In the genomic region with DNA sequence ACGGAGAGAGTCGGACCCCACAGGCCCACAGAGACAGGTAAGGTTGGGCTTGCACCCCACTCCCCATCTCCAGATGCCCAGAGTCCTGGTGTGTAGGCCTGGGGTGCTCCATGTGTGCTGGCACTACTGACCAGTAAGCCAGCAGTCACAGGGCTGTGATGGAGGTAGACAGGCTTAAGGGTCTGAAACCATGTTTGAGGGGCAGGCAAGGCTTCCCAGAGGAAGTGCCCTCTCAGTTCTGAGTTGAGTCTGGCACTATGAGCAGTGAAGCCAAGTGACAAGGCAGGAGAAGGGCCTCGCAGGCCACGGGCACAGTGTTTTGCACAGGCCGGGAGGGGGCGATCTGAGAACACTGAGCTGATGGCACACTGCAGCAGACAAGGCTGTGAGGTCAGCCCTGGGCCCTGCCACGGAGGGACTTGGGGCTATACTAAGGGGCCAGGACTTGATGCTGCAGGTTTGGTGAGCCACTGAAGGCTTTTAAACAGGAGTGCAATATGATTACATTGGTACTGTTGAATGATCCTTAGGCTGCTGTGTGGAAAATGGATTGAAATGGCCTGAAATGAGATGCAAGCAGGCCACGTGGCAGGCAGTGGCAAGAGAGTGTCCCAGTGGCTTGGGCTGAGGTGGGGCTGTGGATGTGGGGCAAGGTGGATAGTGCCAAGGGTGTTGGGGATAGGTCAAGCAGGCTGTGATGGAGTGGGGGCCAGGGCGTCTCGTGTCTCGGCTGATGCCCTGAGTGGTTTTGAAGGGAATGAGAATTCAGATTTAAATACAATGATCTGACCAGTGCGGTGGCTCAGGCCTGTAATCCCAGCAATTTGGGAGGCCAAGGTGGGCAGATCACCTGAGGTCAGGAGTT, we compare ENCODE assay signal across 8 cellular contexts. TPM values are rescaled to one million over a fixed set of nuclear protein-coding genes. Genes with fewer than 3 reads are reported as not detected.
DNase-seq lines count a peak whose midpoint lies in the region; ATAC-seq and TF ChIP-seq lines count a peak whose summit lies in the region.

No MANE protein-coding gene starts in this region.

- WGBS in psoas muscle, 3 donors = 58 to 62% (median 60%) methylated on average over 12 of the region's 12 CpGs

- ATAC-seq in GM19035 (IDR thresholded peaks at IDR 0.05; ENCODE audit: unreplicated experiment) = peak; percentile 84
- ATAC-seq in Right ventricle myocardium superior (ENCODE audit: poor library complexity) = peak; percentile 84
- peak; percentile 68 to 76 (median 73) for ATAC-seq in psoas muscle

- no peak overlapping the region for H3K27ac ChIP-seq in psoas muscle

- intact Hi-C loops in Right ventricle myocardium superior (cut with DNase I) = loop anchor here (5.0 to 10.0 kb wide), 2 partner anchors 94 to 251 kb away; a partner anchor contains a TSS
- intact Hi-C loops in psoas muscle (cut with DNase I) = no loop called here

- H3K27me3 ChIP-seq in psoas muscle (ENCODE audit: insufficient read depth in 3 of 3, low read length in 2 of 3) = no peaks in the 10 kb centered on the region

- peak; percentile 82 for TF ChIP-seq CTCF in AG09309 (IDR thresholded peaks at IDR 0.05; ENCODE audit: control insufficient read depth, insufficient read depth, low read depth, low read length, missing control alignments)
- TF ChIP-seq CTCF in psoas muscle (IDR thresholded peaks at IDR 0.05) = peak; percentile 49

- H3K4me3 ChIP-seq in AG09309 (ENCODE audit: control insufficient read depth, low read depth, low read length) (no peak overlapping the region), psoas muscle (no peak overlapping the region)

- no peaks in the 10 kb centered on the region for H3K4me1 ChIP-seq in psoas muscle

- DNase-seq in AG09309 (ENCODE audit: low read depth) (peak; percentile 7), HUDEP-2 (lab: John Stamatoyannopoulos, UW; ENCODE audit: unreplicated experiment in 76 of 76) (peak in 72 of 76 experiments; percentile 17 to 88 (median 70)), SKM-1 treated with dmso at 0.1 percent for 144 hours (lab: John Stamatoyannopoulos, UW; ENCODE audit: unreplicated experiment) (peak; percentile 79), Right ventricle myocardium superior (peak; percentile 85), psoas muscle (peak; percentile 68 to 75), NCI-H1105 treated with DMSO at 0.1 percent for 48 hours (lab: John Stamatoyannopoulos, UW) (no peak)
- peak; percentile 79 for DNase-seq in activated naive CD4-positive, alpha-beta T cell treated with anti-CD3 and anti-CD28 coated beads, Interleukin-2, amount 50 U/mL, for 16 hours

- H3K36me3 ChIP-seq in psoas muscle (ENCODE audit: insufficient read depth in 1 of 2, low read depth in 1 of 2) = no peaks in the 10 kb centered on the region

- H3K9me3 ChIP-seq in psoas muscle = no peaks in the 10 kb centered on the region

RNA-seq across cellular contexts. Expression of a gene that starts 20.3 kb away (rescaled TPM):
- total RNA-seq in Right ventricle myocardium superior (0.13 TPM), psoas muscle (not detected)
- under 1 TPM in 2 of 3 donors, not detected in 1; 0.01 to 0.03 TPM for polyA plus RNA-seq in psoas muscle

RNA-seq across cellular contexts. Expression of a gene that starts 34.3 kb away (rescaled TPM):
- total RNA-seq in Right ventricle myocardium superior (31.5 TPM), psoas muscle (10 to 100 TPM; 20.7 to 61.9 (median 37.2) TPM)
- polyA plus RNA-seq in psoas muscle = 10 to 100 TPM; 52.5 to 83.6 (median 55.9) TPM

RNA-seq across cellular contexts. Expression of a gene that starts 34.5 kb away (rescaled TPM):
- not detected for total RNA-seq in Right ventricle myocardium superior
- total RNA-seq in psoas muscle = not detected
- not detected for polyA plus RNA-seq in psoas muscle

RNA-seq across cellular contexts. Expression of a gene that starts 45.1 kb away (rescaled TPM):
- total RNA-seq in Right ventricle myocardium superior = 4.1 TPM
- under 1 TPM in 1 of 4 donors, not detected in 3; 0.47 TPM for total RNA-seq in psoas muscle
- polyA plus RNA-seq in psoas muscle = under 1 TPM; 0.05 to 0.15 (median 0.09) TPM
